Comparison of ENCODE assay signal across 8 cellular contexts in the genomic region with DNA sequence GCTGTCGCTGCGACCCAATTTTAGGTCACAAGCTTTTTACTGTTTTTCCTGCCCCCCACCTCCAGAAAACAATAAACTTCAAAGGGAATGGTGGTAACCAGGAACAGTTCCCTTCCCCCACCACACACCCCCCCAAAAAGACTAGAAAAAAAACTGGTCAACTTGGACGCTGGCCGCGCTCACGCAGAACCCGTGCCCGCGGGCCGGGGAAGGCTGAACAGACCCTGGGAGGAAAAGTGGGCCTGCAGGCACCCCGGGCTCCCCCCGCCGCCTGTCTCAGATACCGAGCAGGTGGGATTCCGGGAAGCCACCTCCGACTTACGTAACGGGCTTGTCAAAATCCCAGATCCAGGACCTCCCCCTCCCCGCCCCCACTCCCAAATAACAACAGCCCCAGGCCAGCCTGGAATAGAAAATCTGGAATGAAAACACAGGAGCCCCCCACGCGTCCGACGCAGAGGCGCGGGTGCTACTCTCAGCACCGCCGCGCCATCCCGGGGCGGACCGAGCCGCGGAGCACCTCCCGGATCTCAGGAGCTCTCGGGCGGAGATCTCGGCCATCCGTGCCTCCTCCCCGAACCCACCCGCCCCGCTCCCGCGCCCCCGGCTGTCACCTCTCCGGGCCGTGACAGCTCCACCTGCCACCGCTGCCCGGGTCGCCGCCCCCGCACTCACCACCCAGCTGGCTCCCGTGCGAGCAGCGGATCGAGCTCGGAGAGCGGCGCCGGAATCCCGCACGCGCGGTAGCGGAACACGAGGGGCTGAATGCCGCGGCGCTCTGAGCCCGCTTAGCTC. TPM values are rescaled to one million over a fixed set of nuclear protein-coding genes. Genes with fewer than 3 reads are reported as not detected.
A peak's percentile ranks its signal among the peaks of the same experiment; 100 is the strongest.
DNase-seq lines count a peak whose midpoint lies in the region; ATAC-seq and TF ChIP-seq lines count a peak whose summit lies in the region.

No MANE protein-coding gene starts in this region.

- H3K4me1 Mint-ChIP-seq in nephron progenitor cell: peaks cover 34% of the 10 kb centered on the region

- no peaks in the 10 kb centered on the region for H3K36me3 ChIP-seq in HCT116 (ENCODE audit: control insufficient read depth in 1 of 2, insufficient read depth in 2 of 2, low read length in 2 of 2)
- no peaks in the 10 kb centered on the region for H3K36me3 ChIP-seq in thyroid gland

- H3K9me3 ChIP-seq in HCT116 (ENCODE audit: control insufficient read depth in 1 of 2, insufficient read depth in 1 of 2, low read depth in 1 of 2, low read length in 2 of 2) (no peaks in the 10 kb centered on the region), thyroid gland (no peaks in the 10 kb centered on the region)

- H3K27ac ChIP-seq in HCT116 (ENCODE audit: low read depth, low read length) (peak overlapping the region; percentile 31; the same call in 1 of the 2 replicates), thyroid gland (peak overlapping the region; percentile 95 to 99 (median 98))

- H3K4me3 Mint-ChIP-seq in nephron progenitor cell: peak overlapping the region; percentile 96

- peaks cover 10% of the 10 kb centered on the region for H3K27me3 Mint-ChIP-seq in nephron progenitor cell (ENCODE audit: low read depth, poor library complexity)

- peak overlapping the region; percentile 66 for H3K9ac ChIP-seq in HCT116 (ENCODE audit: low read length)

- no peaks in the 10 kb centered on the region for H3K9me3 Mint-ChIP-seq in nephron progenitor cell

- no peaks in the 10 kb centered on the region; the same call in 1 of the 2 replicates for H3K9me2 ChIP-seq in HCT116 (ENCODE audit: insufficient read depth)

- H3K4me3 ChIP-seq in HCT116 (replicated peaks in 1 of 2; ENCODE audit: low read depth in 1 of 2, low read length in 2 of 2): peak overlapping the region; percentile 81 to 82
- peak overlapping the region; percentile 94 for H3K4me3 ChIP-seq in fibroblast of villous mesenchyme (ENCODE audit: low read depth, low read length)
- H3K4me3 ChIP-seq in thyroid gland (replicated peaks in 1 of 3): peak overlapping the region; percentile 65 to 92 (median 74)

- WGBS in thyroid gland, 2 donors: 0% methylated on average over 13 to 35 of the region's 69 CpGs

- H3K4me2 ChIP-seq in HCT116 (ENCODE audit: low read length): peak overlapping the region; percentile 96

- H3K4me1 ChIP-seq in HCT116 (ENCODE audit: control insufficient read depth in 1 of 2, insufficient read depth in 2 of 2, low read length in 2 of 2) (peaks cover 30 to 51% of the 10 kb centered on the region in 2 experiments), thyroid gland (peaks cover 15 to 20% of the 10 kb centered on the region in 2 donors)

- H3K79me2 ChIP-seq in HCT116 (ENCODE audit: insufficient read depth, low read length): peaks cover 44% of the 10 kb centered on the region

- no peaks in the 10 kb centered on the region for H3K36me3 Mint-ChIP-seq in nephron progenitor cell (ENCODE audit: low read depth)

- BruUV-seq in HCT116 (replicated peaks; lab: Mats Ljungman, UMichigan): no TSS peak

- CTCF ChIA-PET in HCT116 (lab: Charles Lee): interaction anchor here (2.1 kb wide), 1 partner anchor 32 kb away, joined by 6 read pairs; no protein-coding TSS in a partner anchor

- DNase-seq in COLO668 (lab: John Stamatoyannopoulos, UW; ENCODE audit: unreplicated experiment) (peak; percentile 79), HCT116 (ENCODE audit: low read depth, low spot score) (no peak), NCI-H82 treated with DMSO at 0.1 percent for 48 hours (lab: John Stamatoyannopoulos, UW; ENCODE audit: unreplicated experiment) (peak; percentile 51), fibroblast of villous mesenchyme (ENCODE audit: low read depth) (peak; percentile 62), nephron progenitor cell (peak; percentile 63), thyroid gland (peak; percentile 73 to 84)
- DNase-seq in activated T-helper 9 cell treated with anti-CD3 and anti-CD28 coated beads, Interleukin-2, amount 50 U/mL, for 16 hours (ENCODE audit: low read depth): peak; percentile 32

- TF ChIP-seq POLR2A in HCT116 (IDR thresholded peaks at IDR 0.05; ENCODE audit: borderline replicate concordance, extremely low read depth, insufficient read depth, insufficient read length) (no peak), thyroid gland (IDR thresholded peaks at IDR 0.05) (no peak)

- intact Hi-C loops in HCT116 (cut with micrococcal nuclease) (loop anchor here (1.0 to 10.0 kb wide), 2 partner anchors 78 to 1463 kb away; partner anchors contain the start of genes AAGAB, IQCH and RAB11A), thyroid gland (cut with DNase I) (no loop called here)

- peak overlapping the region; percentile 42 for H2AFZ ChIP-seq in HCT116 (ENCODE audit: low read depth, low read length, poor library complexity, severe bottlenecking)

- POLR2A ChIA-PET in HCT116 (lab: Charles Lee): interaction anchor here (0.8 to 1.2 kb wide), 3 partner anchors 41 to 180 kb away, joined by 3 to 4 read pairs (median 3); partner anchors contain the start of genes INTS14 and RAB11A

- TF ChIP-seq RAD21 in HCT116 (IDR thresholded peaks at IDR 0.05; ENCODE audit: low read depth): no peak

- H4K20me1 ChIP-seq in HCT116 (ENCODE audit: insufficient read depth): no peaks in the 10 kb centered on the region

- peak overlapping the region; percentile 93 for H3K27ac Mint-ChIP-seq in nephron progenitor cell

- H3K27me3 ChIP-seq in HCT116 (ENCODE audit: insufficient read depth, low read length) (no peaks in the 10 kb centered on the region), thyroid gland (no peaks in the 10 kb centered on the region)

- TF ChIP-seq CTCF in HCT116 (IDR thresholded peaks at IDR 0.05 in 2 of 3, conservative IDR thresholded peaks at IDR 0.05 in 1 of 3; ENCODE audit: borderline replicate concordance in 1 of 3, insufficient read depth in 1 of 3, low read depth in 2 of 3, low read length in 2 of 3) (no peak), fibroblast of villous mesenchyme (IDR thresholded peaks at IDR 0.05; ENCODE audit: insufficient read depth, low read depth, low read length) (no peak), nephron progenitor cell (IDR thresholded peaks at IDR 0.05) (no peak), thyroid gland (IDR thresholded peaks at IDR 0.05) (no peak)

- ATAC-seq in HCT116: peak; percentile 60
- no peak for ATAC-seq in HG03196 (IDR thresholded peaks at IDR 0.05; ENCODE audit: unreplicated experiment)

- RAD21 ChIA-PET in HCT116 (lab: Charles Lee; ENCODE audit: low non-redundant PET in 1 of 2, low total read pairs in 2 of 2, uncharacterized antibody in 2 of 2, unreplicated experiment in 2 of 2): no interaction called here

TF ChIP-seq in HCT116, 20 proteins besides CTCF, POLR2A, EP300 and RAD21:
- TF ChIP-seq YY1 (IDR thresholded peaks at IDR 0.05; ENCODE audit: extremely low read depth, insufficient replicate concordance, low read depth, low read length): no peak
- TF ChIP-seq SIN3A (IDR thresholded peaks at IDR 0.05; ENCODE audit: low read depth): peak; percentile 39; the same call in 1 of the 2 replicates

RNA-seq across cellular contexts. Expression of gene DENND4A, which starts 0.6 kb away (rescaled TPM):
- 9.1 TPM for total RNA-seq in HCT116 (2021; ENCODE audit: unreplicated experiment)
- 2.3 and 2.5 TPM in 2 replicates for polyA plus RNA-seq in HCT116 (2012)
- 20.0 and 37.6 TPM in 2 replicates for total RNA-seq in fibroblast of villous mesenchyme
- total RNA-seq in thyroid gland: 10 to 100 TPM; 37.5 to 79.9 (median 45.7) TPM
